1 cellular context compared by ENCODE assay signal in the genomic region with DNA sequence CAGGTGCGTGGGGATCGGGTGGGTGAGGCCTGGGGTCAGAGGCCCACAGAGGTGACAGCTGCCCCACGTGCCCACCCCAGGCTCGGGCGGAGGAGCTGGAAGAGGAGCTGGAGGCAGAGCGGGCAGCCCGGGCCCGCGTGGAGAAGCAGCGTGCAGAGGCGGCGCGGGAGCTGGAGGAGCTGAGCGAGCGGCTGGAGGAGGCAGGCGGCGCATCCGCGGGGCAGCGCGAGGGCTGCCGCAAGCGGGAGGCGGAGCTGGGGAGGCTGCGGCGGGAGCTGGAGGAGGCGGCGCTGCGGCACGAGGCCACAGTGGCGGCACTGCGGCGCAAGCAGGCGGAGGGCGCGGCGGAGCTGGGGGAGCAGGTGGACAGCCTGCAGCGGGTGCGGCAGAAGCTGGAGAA.
TF ChIP-seq lines count a peak whose summit lies in the region.

No MANE protein-coding gene starts in this region.

TF ChIP-seq in WTC11, 78 proteins besides CTCF, POLR2A, EP300 and RAD21 (continued from another document and continues in another):
- TF ChIP-seq, protein P1, sequence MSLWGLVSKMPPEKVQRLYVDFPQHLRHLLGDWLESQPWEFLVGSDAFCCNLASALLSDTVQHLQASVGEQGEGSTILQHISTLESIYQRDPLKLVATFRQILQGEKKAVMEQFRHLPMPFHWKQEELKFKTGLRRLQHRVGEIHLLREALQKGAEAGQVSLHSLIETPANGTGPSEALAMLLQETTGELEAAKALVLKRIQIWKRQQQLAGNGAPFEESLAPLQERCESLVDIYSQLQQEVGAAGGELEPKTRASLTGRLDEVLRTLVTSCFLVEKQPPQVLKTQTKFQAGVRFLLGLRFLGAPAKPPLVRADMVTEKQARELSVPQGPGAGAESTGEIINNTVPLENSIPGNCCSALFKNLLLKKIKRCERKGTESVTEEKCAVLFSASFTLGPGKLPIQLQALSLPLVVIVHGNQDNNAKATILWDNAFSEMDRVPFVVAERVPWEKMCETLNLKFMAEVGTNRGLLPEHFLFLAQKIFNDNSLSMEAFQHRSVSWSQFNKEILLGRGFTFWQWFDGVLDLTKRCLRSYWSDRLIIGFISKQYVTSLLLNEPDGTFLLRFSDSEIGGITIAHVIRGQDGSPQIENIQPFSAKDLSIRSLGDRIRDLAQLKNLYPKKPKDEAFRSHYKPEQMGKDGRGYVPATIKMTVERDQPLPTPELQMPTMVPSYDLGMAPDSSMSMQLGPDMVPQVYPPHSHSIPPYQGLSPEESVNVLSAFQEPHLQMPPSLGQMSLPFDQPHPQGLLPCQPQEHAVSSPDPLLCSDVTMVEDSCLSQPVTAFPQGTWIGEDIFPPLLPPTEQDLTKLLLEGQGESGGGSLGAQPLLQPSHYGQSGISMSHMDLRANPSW (CRISPR knock-in tag; conservative IDR thresholded peaks at IDR 0.05; ENCODE audit: low read depth): no peak
- 0 out of 2 replicates have a peak, but pooled peaks have one; percentile 53 for TF ChIP-seq ATF1 (CRISPR knock-in tag; IDR thresholded peaks at IDR 0.05)
- TF ChIP-seq CREB1 (CRISPR knock-in tag; IDR thresholded peaks at IDR 0.05): no peak
- TF ChIP-seq GTF2I (CRISPR knock-in tag; conservative IDR thresholded peaks at IDR 0.05): no peak
- TF ChIP-seq, protein P2, sequence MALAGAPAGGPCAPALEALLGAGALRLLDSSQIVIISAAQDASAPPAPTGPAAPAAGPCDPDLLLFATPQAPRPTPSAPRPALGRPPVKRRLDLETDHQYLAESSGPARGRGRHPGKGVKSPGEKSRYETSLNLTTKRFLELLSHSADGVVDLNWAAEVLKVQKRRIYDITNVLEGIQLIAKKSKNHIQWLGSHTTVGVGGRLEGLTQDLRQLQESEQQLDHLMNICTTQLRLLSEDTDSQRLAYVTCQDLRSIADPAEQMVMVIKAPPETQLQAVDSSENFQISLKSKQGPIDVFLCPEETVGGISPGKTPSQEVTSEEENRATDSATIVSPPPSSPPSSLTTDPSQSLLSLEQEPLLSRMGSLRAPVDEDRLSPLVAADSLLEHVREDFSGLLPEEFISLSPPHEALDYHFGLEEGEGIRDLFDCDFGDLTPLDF (CRISPR knock-in tag; IDR thresholded peaks at IDR 0.05): no peak
- TF ChIP-seq, protein P3, sequence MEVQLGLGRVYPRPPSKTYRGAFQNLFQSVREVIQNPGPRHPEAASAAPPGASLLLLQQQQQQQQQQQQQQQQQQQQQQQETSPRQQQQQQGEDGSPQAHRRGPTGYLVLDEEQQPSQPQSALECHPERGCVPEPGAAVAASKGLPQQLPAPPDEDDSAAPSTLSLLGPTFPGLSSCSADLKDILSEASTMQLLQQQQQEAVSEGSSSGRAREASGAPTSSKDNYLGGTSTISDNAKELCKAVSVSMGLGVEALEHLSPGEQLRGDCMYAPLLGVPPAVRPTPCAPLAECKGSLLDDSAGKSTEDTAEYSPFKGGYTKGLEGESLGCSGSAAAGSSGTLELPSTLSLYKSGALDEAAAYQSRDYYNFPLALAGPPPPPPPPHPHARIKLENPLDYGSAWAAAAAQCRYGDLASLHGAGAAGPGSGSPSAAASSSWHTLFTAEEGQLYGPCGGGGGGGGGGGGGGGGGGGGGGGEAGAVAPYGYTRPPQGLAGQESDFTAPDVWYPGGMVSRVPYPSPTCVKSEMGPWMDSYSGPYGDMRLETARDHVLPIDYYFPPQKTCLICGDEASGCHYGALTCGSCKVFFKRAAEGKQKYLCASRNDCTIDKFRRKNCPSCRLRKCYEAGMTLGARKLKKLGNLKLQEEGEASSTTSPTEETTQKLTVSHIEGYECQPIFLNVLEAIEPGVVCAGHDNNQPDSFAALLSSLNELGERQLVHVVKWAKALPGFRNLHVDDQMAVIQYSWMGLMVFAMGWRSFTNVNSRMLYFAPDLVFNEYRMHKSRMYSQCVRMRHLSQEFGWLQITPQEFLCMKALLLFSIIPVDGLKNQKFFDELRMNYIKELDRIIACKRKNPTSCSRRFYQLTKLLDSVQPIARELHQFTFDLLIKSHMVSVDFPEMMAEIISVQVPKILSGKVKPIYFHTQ (CRISPR knock-in tag; IDR thresholded peaks at IDR 0.05): no peak
- no peak for TF ChIP-seq RORB (CRISPR knock-in tag; IDR thresholded peaks at IDR 0.05)
- no peak for TF ChIP-seq SMAD4 (CRISPR knock-in tag; IDR thresholded peaks at IDR 0.05)
- TF ChIP-seq ZNF232 (CRISPR knock-in tag; IDR thresholded peaks at IDR 0.05): no peak
- TF ChIP-seq, protein P4, sequence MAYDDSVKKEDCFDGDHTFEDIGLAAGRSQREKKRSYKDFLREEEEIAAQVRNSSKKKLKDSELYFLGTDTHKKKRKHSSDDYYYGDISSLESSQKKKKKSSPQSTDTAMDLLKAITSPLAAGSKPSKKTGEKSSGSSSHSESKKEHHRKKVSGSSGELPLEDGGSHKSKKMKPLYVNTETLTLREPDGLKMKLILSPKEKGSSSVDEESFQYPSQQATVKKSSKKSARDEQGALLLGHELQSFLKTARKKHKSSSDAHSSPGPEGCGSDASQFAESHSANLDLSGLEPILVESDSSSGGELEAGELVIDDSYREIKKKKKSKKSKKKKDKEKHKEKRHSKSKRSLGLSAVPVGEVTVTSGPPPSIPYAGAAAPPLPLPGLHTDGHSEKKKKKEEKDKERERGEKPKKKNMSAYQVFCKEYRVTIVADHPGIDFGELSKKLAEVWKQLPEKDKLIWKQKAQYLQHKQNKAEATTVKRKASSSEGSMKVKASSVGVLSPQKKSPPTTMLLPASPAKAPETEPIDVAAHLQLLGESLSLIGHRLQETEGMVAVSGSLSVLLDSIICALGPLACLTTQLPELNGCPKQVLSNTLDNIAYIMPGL (CRISPR knock-in tag; IDR thresholded peaks at IDR 0.05): peak; percentile 39; the same call in 1 of the 2 replicates
- TF ChIP-seq, protein P5, sequence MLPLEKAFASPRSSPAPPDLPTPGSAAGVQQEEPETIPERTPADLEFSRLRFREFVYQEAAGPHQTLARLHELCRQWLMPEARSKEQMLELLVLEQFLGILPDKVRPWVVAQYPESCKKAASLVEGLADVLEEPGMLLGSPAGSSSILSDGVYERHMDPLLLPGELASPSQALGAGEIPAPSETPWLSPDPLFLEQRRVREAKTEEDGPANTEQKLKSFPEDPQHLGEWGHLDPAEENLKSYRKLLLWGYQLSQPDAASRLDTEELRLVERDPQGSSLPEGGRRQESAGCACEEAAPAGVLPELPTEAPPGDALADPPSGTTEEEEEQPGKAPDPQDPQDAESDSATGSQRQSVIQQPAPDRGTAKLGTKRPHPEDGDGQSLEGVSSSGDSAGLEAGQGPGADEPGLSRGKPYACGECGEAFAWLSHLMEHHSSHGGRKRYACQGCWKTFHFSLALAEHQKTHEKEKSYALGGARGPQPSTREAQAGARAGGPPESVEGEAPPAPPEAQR (CRISPR knock-in tag; IDR thresholded peaks at IDR 0.05): no peak
- no peak for TF ChIP-seq CREM (CRISPR knock-in tag; IDR thresholded peaks at IDR 0.05)
- no peak for TF ChIP-seq SOX15 (CRISPR knock-in tag; IDR thresholded peaks at IDR 0.05)
- TF ChIP-seq NFYB (CRISPR knock-in tag; conservative IDR thresholded peaks at IDR 0.05; ENCODE audit: low read depth): no peak
- TF ChIP-seq, protein P6, sequence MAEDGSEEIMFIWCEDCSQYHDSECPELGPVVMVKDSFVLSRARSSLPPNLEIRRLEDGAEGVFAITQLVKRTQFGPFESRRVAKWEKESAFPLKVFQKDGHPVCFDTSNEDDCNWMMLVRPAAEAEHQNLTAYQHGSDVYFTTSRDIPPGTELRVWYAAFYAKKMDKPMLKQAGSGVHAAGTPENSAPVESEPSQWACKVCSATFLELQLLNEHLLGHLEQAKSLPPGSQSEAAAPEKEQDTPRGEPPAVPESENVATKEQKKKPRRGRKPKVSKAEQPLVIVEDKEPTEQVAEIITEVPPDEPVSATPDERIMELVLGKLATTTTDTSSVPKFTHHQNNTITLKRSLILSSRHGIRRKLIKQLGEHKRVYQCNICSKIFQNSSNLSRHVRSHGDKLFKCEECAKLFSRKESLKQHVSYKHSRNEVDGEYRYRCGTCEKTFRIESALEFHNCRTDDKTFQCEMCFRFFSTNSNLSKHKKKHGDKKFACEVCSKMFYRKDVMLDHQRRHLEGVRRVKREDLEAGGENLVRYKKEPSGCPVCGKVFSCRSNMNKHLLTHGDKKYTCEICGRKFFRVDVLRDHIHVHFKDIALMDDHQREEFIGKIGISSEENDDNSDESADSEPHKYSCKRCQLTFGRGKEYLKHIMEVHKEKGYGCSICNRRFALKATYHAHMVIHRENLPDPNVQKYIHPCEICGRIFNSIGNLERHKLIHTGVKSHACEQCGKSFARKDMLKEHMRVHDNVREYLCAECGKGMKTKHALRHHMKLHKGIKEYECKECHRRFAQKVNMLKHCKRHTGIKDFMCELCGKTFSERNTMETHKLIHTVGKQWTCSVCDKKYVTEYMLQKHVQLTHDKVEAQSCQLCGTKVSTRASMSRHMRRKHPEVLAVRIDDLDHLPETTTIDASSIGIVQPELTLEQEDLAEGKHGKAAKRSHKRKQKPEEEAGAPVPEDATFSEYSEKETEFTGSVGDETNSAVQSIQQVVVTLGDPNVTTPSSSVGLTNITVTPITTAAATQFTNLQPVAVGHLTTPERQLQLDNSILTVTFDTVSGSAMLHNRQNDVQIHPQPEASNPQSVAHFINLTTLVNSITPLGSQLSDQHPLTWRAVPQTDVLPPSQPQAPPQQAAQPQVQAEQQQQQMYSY (CRISPR knock-in tag; IDR thresholded peaks at IDR 0.05): no peak
- TF ChIP-seq, protein P7, sequence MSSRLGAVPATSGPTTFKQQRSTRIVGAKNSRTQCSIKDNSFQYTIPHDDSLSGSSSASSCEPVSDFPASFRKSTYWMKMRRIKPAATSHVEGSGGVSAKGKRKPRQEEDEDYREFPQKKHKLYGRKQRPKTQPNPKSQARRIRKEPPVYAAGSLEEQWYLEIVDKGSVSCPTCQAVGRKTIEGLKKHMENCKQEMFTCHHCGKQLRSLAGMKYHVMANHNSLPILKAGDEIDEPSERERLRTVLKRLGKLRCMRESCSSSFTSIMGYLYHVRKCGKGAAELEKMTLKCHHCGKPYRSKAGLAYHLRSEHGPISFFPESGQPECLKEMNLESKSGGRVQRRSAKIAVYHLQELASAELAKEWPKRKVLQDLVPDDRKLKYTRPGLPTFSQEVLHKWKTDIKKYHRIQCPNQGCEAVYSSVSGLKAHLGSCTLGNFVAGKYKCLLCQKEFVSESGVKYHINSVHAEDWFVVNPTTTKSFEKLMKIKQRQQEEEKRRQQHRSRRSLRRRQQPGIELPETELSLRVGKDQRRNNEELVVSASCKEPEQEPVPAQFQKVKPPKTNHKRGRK (CRISPR knock-in tag; IDR thresholded peaks at IDR 0.05; ENCODE audit: borderline replicate concordance): no peak
- TF ChIP-seq, protein P8, sequence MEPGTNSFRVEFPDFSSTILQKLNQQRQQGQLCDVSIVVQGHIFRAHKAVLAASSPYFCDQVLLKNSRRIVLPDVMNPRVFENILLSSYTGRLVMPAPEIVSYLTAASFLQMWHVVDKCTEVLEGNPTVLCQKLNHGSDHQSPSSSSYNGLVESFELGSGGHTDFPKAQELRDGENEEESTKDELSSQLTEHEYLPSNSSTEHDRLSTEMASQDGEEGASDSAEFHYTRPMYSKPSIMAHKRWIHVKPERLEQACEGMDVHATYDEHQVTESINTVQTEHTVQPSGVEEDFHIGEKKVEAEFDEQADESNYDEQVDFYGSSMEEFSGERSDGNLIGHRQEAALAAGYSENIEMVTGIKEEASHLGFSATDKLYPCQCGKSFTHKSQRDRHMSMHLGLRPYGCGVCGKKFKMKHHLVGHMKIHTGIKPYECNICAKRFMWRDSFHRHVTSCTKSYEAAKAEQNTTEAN (CRISPR knock-in tag; IDR thresholded peaks at IDR 0.05): no peak
- TF ChIP-seq, protein P9, sequence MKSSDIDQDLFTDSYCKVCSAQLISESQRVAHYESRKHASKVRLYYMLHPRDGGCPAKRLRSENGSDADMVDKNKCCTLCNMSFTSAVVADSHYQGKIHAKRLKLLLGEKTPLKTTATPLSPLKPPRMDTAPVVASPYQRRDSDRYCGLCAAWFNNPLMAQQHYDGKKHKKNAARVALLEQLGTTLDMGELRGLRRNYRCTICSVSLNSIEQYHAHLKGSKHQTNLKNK (CRISPR knock-in tag; IDR thresholded peaks at IDR 0.05): no peak
- TF ChIP-seq ZNF396 (CRISPR knock-in tag; IDR thresholded peaks at IDR 0.05; ENCODE audit: borderline replicate concordance): no peak
- no peak for TF ChIP-seq KAT7 (CRISPR knock-in tag; IDR thresholded peaks at IDR 0.05; ENCODE audit: borderline replicate concordance)
- TF ChIP-seq, protein P10, sequence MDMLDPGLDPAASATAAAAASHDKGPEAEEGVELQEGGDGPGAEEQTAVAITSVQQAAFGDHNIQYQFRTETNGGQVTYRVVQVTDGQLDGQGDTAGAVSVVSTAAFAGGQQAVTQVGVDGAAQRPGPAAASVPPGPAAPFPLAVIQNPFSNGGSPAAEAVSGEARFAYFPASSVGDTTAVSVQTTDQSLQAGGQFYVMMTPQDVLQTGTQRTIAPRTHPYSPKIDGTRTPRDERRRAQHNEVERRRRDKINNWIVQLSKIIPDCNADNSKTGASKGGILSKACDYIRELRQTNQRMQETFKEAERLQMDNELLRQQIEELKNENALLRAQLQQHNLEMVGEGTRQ (CRISPR knock-in tag; IDR thresholded peaks at IDR 0.05): peak; percentile 46; the same call in 1 of the 2 replicates
- TF ChIP-seq SMAD3 (CRISPR knock-in tag; IDR thresholded peaks at IDR 0.05; ENCODE audit: borderline replicate concordance): no peak
- TF ChIP-seq RELA (CRISPR knock-in tag; IDR thresholded peaks at IDR 0.05; ENCODE audit: borderline replicate concordance): 0 out of 2 replicates have a peak, but pooled peaks have one; percentile 70
- TF ChIP-seq ZNF121 (CRISPR knock-in tag; IDR thresholded peaks at IDR 0.05): no peak
- TF ChIP-seq FOXJ3 (CRISPR knock-in tag; IDR thresholded peaks at IDR 0.05; ENCODE audit: borderline replicate concordance): no peak
- TF ChIP-seq, protein P11, sequence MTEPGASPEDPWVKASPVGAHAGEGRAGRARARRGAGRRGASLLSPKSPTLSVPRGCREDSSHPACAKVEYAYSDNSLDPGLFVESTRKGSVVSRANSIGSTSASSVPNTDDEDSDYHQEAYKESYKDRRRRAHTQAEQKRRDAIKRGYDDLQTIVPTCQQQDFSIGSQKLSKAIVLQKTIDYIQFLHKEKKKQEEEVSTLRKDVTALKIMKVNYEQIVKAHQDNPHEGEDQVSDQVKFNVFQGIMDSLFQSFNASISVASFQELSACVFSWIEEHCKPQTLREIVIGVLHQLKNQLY (CRISPR knock-in tag; IDR thresholded peaks at IDR 0.05): no peak
- TF ChIP-seq PRRX2 (CRISPR knock-in tag; IDR thresholded peaks at IDR 0.05): no peak
- TF ChIP-seq JAZF1 (CRISPR knock-in tag; IDR thresholded peaks at IDR 0.05): no peak
- no peak for TF ChIP-seq ZNF317 (CRISPR knock-in tag; IDR thresholded peaks at IDR 0.05; ENCODE audit: borderline replicate concordance, low read depth)
